21 cellular contexts compared by ENCODE assay signal in the genomic region with DNA sequence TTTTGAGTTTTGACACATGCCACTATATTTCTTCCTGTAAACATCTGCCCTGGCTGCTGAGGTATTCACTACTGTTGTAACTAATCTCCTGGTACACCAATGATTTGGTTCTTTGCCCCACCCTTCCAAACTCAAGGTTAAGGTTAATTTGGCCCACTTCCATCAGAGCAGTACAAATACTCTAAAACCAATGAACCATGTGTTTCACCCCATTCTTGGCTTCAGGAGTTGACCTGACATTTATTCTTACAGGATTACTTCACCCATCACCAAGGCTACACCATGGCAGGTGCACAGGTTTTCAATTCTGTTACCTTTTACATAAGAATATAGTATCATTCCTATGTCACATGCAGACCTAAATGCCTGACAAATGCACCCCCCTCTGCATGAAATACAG.
"Had no signal": no experiment of that assay in that cellular context is flagged by ENCODE, and none has a peak within 500 bp of the region (broad histone marks: within the 10 kb centered on the region; RNA-seq: fewer than 3 reads in every experiment).

No MANE protein-coding gene starts in this region.

- ATAC-seq: activated T-helper 17 cell treated with anti-CD3 and anti-CD28 coated beads, Interleukin-2, amount 50 U/mL, for 72 hours; T-cell had no signal

- DNase-seq: activated CD4-positive, alpha-beta memory T cell treated with anti-CD3 and anti-CD28 coated beads for 36 hours; activated CD4-positive, alpha-beta T cell treated with anti-CD3 and anti-CD28 coated beads, Interleukin-2, amount 10 ng/mL, durations not matched to agents 7 days and 5 days; activated CD4-positive, CD25-positive, alpha-beta regulatory T cell; activated gamma-delta T cell treated with Interleukin-2 at 50 U/mL for 16 hours; activated naive CD4-positive, alpha-beta T cell treated with anti-CD3 and anti-CD28 coated beads, Interleukin-2, amount 10 ng/mL, durations not matched to agents 7 days and 5 days; activated naive CD8-positive, alpha-beta T cell treated with anti-CD3 and anti-CD28 coated beads for 36 hours; activated T-cell treated with anti-CD3 and anti-CD28 coated beads for 4 hours; activated T-cell treated with anti-CD3 and anti-CD28 coated beads, Interleukin-2, amount 50 U/mL, for 48 hours; brain microvascular endothelial cell; cerebellar nuclear complex; MG63; MV-4-11; NCI-H1092 treated with DMSO at 0.1 percent for 48 hours; NCI-H1930; NCI-H510A treated with DMSO at 0.1 percent for 48 hours; NCI-H748 treated with DMSO at 0.1 percent for 48 hours; SIG-M5; T-cell; T-helper 2 cell; T1000 had no signal
